Comparison of ENCODE assay signal across 13 cellular contexts in the genomic region with DNA sequence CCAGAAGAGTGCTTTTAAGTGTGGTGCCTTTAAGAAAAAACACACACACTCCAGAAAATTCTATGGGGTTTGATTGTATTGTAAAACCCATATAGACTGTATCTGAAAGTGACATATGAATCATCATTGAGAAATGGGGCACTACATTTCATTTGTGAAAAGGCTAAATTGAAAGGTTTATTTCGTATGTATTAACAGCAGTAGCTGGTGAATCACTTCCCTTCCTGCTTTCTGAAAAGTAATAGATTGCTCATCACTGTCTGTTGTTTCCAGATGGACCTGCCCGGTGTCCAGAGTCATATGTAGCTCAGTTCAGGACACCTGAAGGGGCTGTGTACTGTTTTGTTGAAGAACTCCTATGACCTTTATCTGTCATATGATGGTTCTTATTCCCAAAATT. TPM values are rescaled to one million over a fixed set of nuclear protein-coding genes. Genes with fewer than 3 reads are reported as not detected.
DNase-seq lines count a peak whose midpoint lies in the region; ATAC-seq, FAIRE-seq and TF ChIP-seq lines count a peak whose summit lies in the region.
"Had no signal": no experiment of that assay in that cellular context is flagged by ENCODE, and none has a peak within 500 bp of the region (broad histone marks: within the 10 kb centered on the region; RNA-seq: fewer than 3 reads in every experiment).

No MANE protein-coding gene starts in this region.

- H3K4me2 ChIP-seq in A549 (0 out of 3 replicates have a peak overlapping the region, but pooled peaks have one; percentile 30), PC-3 (ENCODE audit: low read length) (0 out of 2 replicates have a peak overlapping the region, but pooled peaks have one; percentile 14)

- TF ChIP-seq RAD21 in A549 (conservative IDR thresholded peaks at IDR 0.05 in 1 of 2, IDR thresholded peaks at IDR 0.05 in 1 of 2) = no peak

- 9% methylated on average over 2 of the region's 2 CpGs for WGBS in A549 (ENCODE audit: missing lambda C conversion rate)
- 82 to 90% methylated on average over 2 of the region's 2 CpGs for WGBS in testis, 2 donors

- no peaks in the 10 kb centered on the region for H3F3A ChIP-seq in PC-3 (ENCODE audit: low read length, unreplicated experiment)

- POLR2A ChIA-PET in A549 (lab: Yijun Ruan, JAX) = interaction anchor here (0.6 kb wide), 1 partner anchor 27 kb away, joined by 3 read pairs; no protein-coding TSS in a partner anchor
- POLR2A ChIA-PET in PC-3 (lab: Charles Lee; ENCODE audit: unreplicated experiment) = interaction anchor here (0.6 kb wide), 1 partner anchor 516 kb away, joined by 3 read pairs; no protein-coding TSS in a partner anchor

- H3K4me1 ChIP-seq in A549 (peaks cover 7% of the 10 kb centered on the region; the same call in 1 of the 3 replicates), PC-3 (ENCODE audit: insufficient read depth, low read length) (peaks cover 19% of the 10 kb centered on the region), testis (no peaks in the 10 kb centered on the region)
- H3K4me1 ChIP-seq: tibial nerve had no signal

- no peak for TF ChIP-seq POLR2A in A549 (IDR thresholded peaks at IDR 0.05; ENCODE audit: low read length)
- TF ChIP-seq POLR2A in testis (IDR thresholded peaks at IDR 0.05) = no peak

- TF ChIP-seq EP300 in A549 (IDR thresholded peaks at IDR 0.05) = no peak

- no peaks in the 10 kb centered on the region for H3K27me3 ChIP-seq in PC-3 (ENCODE audit: low read length)
- H3K27me3 ChIP-seq in testis = no peaks in the 10 kb centered on the region
- H3K27me3 ChIP-seq: cardiac muscle cell, tibial nerve had no signal

- no peaks in the 10 kb centered on the region for H3K9me2 ChIP-seq in PC-3 (replicated peaks; ENCODE audit: low read length)

- H3K27ac ChIP-seq in A549 (0 out of 6 replicates have a peak overlapping the region, but pooled peaks of 1 of the 2 experiments have one; percentile 16), PC-3 (ENCODE audit: low read length) (peak overlapping the region; percentile 41), epithelial cell of prostate (peak overlapping the region; percentile 60), testis (no peak overlapping the region)
- H3K27ac ChIP-seq: cardiac muscle cell, tibial nerve had no signal

- intact Hi-C loops in PC-3 (cut with micrococcal nuclease) (no loop called here), testis (cut with DNase I; ENCODE audit: low total_unique reads) (no loop called here)

- peak; percentile 29 to 47; a peak in 1 of 6 replicates for ATAC-seq in A549
- peak; percentile 99 for ATAC-seq in PC-3
- no peak for ATAC-seq in GM18861 (IDR thresholded peaks at IDR 0.05; ENCODE audit: unreplicated experiment)

- DNase-seq in A549 (ENCODE audit: low read depth in 1 of 2, low spot score in 1 of 2) (no peak), GM12865 (ENCODE audit: low read depth) (peak; percentile 18), PC-3 (peak; percentile 84), epithelial cell of prostate (ENCODE audit: low read depth, low spot score) (no peak), testis (no peak), AML-193 (lab: John Stamatoyannopoulos, UW) (no peak), NCI-H1436 treated with DMSO at 0.1 percent for 48 hours (lab: John Stamatoyannopoulos, UW) (no peak)
- DNase-seq: H7, hypothalamus, NCI-H1930 had no signal

- H4K20me1 ChIP-seq in PC-3 (ENCODE audit: low read length) = no peaks in the 10 kb centered on the region

- no peaks in the 10 kb centered on the region for H3K79me2 ChIP-seq in PC-3 (ENCODE audit: low read length)

- H3K4me3 ChIP-seq in A549 = no peak overlapping the region
- H3K4me3 ChIP-seq in GM12865 (ENCODE audit: low read depth, low read length) = no peak overlapping the region
- H3K4me3 ChIP-seq in PC-3 (ENCODE audit: low read length) = no peak overlapping the region
- no peak overlapping the region for H3K4me3 ChIP-seq in testis
- H3K4me3 ChIP-seq: cardiac muscle cell, tibial nerve had no signal

- no peak for TF ChIP-seq CTCF in A549 (IDR thresholded peaks at IDR 0.05)
- TF ChIP-seq CTCF in GM12865 (IDR thresholded peaks at IDR 0.05; ENCODE audit: insufficient read depth, low read depth, low read length, missing control alignments) = no peak
- no peak for TF ChIP-seq CTCF in PC-3 (conservative IDR thresholded peaks at IDR 0.05; ENCODE audit: low read depth, low read length)
- no peak for TF ChIP-seq CTCF in testis (IDR thresholded peaks at IDR 0.05)

- no TSS peak for BruUV-seq in PC-3 (replicated peaks; lab: Mats Ljungman, UMichigan)

- H3K9me3 ChIP-seq in A549 (no peaks in the 10 kb centered on the region), PC-3 (ENCODE audit: low read length) (no peaks in the 10 kb centered on the region), testis (no peaks in the 10 kb centered on the region)
- H3K9me3 ChIP-seq: tibial nerve had no signal

- FAIRE-seq in A549 (lab: Jason Lieb, UNC) = no peak

- H2AFZ ChIP-seq in PC-3 (ENCODE audit: low read length) = no peak overlapping the region

- H3K36me3 ChIP-seq in PC-3 (ENCODE audit: low read depth, low read length) = no peaks in the 10 kb centered on the region; the same call in 1 of the 2 replicates
- no peaks in the 10 kb centered on the region for H3K36me3 ChIP-seq in testis (ENCODE audit: low read depth, missing control alignments)
- H3K36me3 ChIP-seq: tibial nerve had no signal

- CTCF ChIA-PET in A549 (lab: Yijun Ruan, JAX) (interaction anchor here (1.6 kb wide), 2 partner anchors 8 to 13 kb away, joined by 6 read pairs; no protein-coding TSS in a partner anchor), PC-3 (lab: Charles Lee) (no interaction called here)

- no peak overlapping the region for H3K9ac ChIP-seq in PC-3 (ENCODE audit: low read length)

TF ChIP-seq in A549, 52 proteins besides CTCF, POLR2A, EP300 and RAD21 (continues in another document):
- TF ChIP-seq CBX2 (IDR thresholded peaks at IDR 0.05; ENCODE audit: borderline replicate concordance, low read depth) (no peak), RFX5 (IDR thresholded peaks at IDR 0.05) (no peak), SREBF2 (IDR thresholded peaks at IDR 0.05) (no peak), JUN (IDR thresholded peaks at IDR 0.05) (no peak), RNF2 (IDR thresholded peaks at IDR 0.05; ENCODE audit: borderline replicate concordance, low read depth) (no peak), BHLHE40 (IDR thresholded peaks at IDR 0.05; ENCODE audit: low read depth, low read length) (no peak), PHF8 (IDR thresholded peaks at IDR 0.05; ENCODE audit: borderline replicate concordance, low read depth) (no peak), KDM1A (IDR thresholded peaks at IDR 0.05; ENCODE audit: low read depth) (no peak), CHD4 (IDR thresholded peaks at IDR 0.05; ENCODE audit: borderline replicate concordance) (no peak), EHF (CRISPR knock-in tag; IDR thresholded peaks at IDR 0.05) (no peak), NPAS2 (CRISPR knock-in tag; IDR thresholded peaks at IDR 0.05; ENCODE audit: borderline replicate concordance) (no peak), HOXA7 (CRISPR knock-in tag; IDR thresholded peaks at IDR 0.05) (no peak)
- TF ChIP-seq, protein P1, sequence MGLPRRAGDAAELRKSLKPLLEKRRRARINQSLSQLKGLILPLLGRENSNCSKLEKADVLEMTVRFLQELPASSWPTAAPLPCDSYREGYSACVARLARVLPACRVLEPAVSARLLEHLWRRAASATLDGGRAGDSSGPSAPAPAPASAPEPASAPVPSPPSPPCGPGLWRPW (IDR thresholded peaks at IDR 0.05) = no peak
- TF ChIP-seq, protein P2, sequence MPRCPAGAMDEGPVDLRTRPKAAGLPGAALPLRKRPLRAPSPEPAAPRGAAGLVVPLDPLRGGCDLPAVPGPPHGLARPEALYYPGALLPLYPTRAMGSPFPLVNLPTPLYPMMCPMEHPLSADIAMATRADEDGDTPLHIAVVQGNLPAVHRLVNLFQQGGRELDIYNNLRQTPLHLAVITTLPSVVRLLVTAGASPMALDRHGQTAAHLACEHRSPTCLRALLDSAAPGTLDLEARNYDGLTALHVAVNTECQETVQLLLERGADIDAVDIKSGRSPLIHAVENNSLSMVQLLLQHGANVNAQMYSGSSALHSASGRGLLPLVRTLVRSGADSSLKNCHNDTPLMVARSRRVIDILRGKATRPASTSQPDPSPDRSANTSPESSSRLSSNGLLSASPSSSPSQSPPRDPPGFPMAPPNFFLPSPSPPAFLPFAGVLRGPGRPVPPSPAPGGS (IDR thresholded peaks at IDR 0.05) = no peak
- TF ChIP-seq, protein P3, sequence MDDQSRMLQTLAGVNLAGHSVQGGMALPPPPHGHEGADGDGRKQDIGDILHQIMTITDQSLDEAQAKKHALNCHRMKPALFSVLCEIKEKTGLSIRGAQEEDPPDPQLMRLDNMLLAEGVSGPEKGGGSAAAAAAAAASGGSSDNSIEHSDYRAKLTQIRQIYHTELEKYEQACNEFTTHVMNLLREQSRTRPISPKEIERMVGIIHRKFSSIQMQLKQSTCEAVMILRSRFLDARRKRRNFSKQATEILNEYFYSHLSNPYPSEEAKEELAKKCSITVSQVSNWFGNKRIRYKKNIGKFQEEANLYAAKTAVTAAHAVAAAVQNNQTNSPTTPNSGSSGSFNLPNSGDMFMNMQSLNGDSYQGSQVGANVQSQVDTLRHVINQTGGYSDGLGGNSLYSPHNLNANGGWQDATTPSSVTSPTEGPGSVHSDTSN (IDR thresholded peaks at IDR 0.05) = no peak

RNA-seq across cellular contexts. Expression of a gene that starts 28.1 kb away (rescaled TPM):
- 70.6 and 96.6 TPM in 2 replicates for polyA plus RNA-seq in A549 (2011; rRNA removed)
- 52.2 and 54.9 TPM in 2 replicates for polyA plus RNA-seq in A549 (2012; cell fraction: cytosol; rRNA removed)
- 19.5 and 27.2 TPM in 2 replicates for polyA plus RNA-seq in A549 (2012; cell fraction: nucleus; rRNA removed)
- 97.4 to 108 TPM (median 101 TPM) in 3 replicates for polyA plus RNA-seq in A549 (2017; fragmentation: RNase III; extraction: RNeasy Plus Mini Kit Qiagen cat#74134 plus additional on column Dnase treatment)
- 16.4 and 16.7 TPM in 2 replicates for polyA minus RNA-seq in A549 (2011; rRNA and poly(A)+ RNA removed)
- total RNA-seq in PC-3 (2014; rRNA removed) = 27.5 and 44.1 TPM in 2 replicates
- 100 to 1,000 TPM; 119 to 125 TPM for total RNA-seq in testis
- polyA plus RNA-seq in testis (ENCODE audit: insufficient read depth, low read depth, low replicate concordance) = 170 TPM

RNA-seq across cellular contexts. Expression of a gene that starts 58.8 kb away (rescaled TPM):
- 28.7 and 29.3 TPM in 2 replicates for polyA plus RNA-seq in A549 (2011; rRNA removed)
- polyA plus RNA-seq in A549 (2012; cell fraction: cytosol; rRNA removed) = 3.9 and 4.5 TPM in 2 replicates
- 2.2 and 3.8 TPM in 2 replicates for polyA plus RNA-seq in A549 (2012; cell fraction: nucleus; rRNA removed)
- 25.1 to 25.6 TPM (median 25.2 TPM) in 3 replicates for polyA plus RNA-seq in A549 (2017; fragmentation: RNase III; extraction: RNeasy Plus Mini Kit Qiagen cat#74134 plus additional on column Dnase treatment)
- polyA minus RNA-seq in A549 (2011; rRNA and poly(A)+ RNA removed) = 9.8 and 10.8 TPM in 2 replicates
- 16.8 and 22.3 TPM in 2 replicates for total RNA-seq in PC-3 (2014; rRNA removed)
- total RNA-seq in testis = 10 to 100 TPM; 24.3 to 30.0 TPM
- polyA plus RNA-seq in testis (ENCODE audit: insufficient read depth, low read depth, low replicate concordance) = 12.4 TPM

Comparison
In these comparisons a context has a peak if more than half of its experiments do, and no peak if none do; other contexts are left out.
1. DNase-seq: peak in GM12865 (single experiment) and PC-3 (single experiment); none in A549 (0 of 2), epithelial cell of prostate (single experiment), testis (single experiment), AML-193 (0 of 2) and NCI-H1436 treated with DMSO at 0.1 percent for 48 hours (single experiment).
2. H3K27ac ChIP-seq: peak in PC-3 (single experiment) and epithelial cell of prostate (single experiment); none in testis (0 of 2).